18 cellular contexts compared by ENCODE assay signal in genomic region chr17:56289321-56289720, GRCh38.
"Had no signal": no experiment of that assay in that cellular context is flagged by ENCODE, and none has a peak within 500 bp of the region (broad histone marks: within the 10 kb centered on the region; RNA-seq: fewer than 3 reads in every experiment).

No MANE protein-coding gene starts in this region.

- H3K27ac Mint-ChIP-seq: activated B cell treated with CpG ODN at 0.5 μM for 24 hours; activated CD8-positive, alpha-beta T cell treated with anti-CD3 and anti-CD28 coated beads for 36 hours; memory B cell had no signal

- H3K4me3 ChIP-seq: cardiac muscle cell, left lung, upper lobe of right lung had no signal

- H3K36me3 Mint-ChIP-seq: memory B cell, natural killer cell had no signal

- H3K36me3 ChIP-seq: cardiac muscle cell, left lung, thoracic aorta, upper lobe of right lung had no signal

- H3K9me3 Mint-ChIP-seq: activated B cell treated with CpG ODN at 0.5 μM for 24 hours; activated CD8-positive, alpha-beta T cell treated with anti-CD3 and anti-CD28 coated beads for 36 hours; activated T-cell treated with anti-CD3 and anti-CD28 coated beads, Interleukin-2, amount 50 U/mL, for 4 hours; natural killer cell; T-helper 2 cell treated with Interferon-gamma antibody and Interleukin-4, amounts not matched to agents 5 μg/mL and 100 μg/mL, for 36 hours had no signal

- H3K27me3 Mint-ChIP-seq: activated B cell treated with CpG ODN at 0.5 μM for 24 hours; activated CD8-positive, alpha-beta T cell treated with anti-CD3 and anti-CD28 coated beads for 36 hours; stimulated activated naive CD8-positive, alpha-beta T cell treated with anti-CD3 and anti-CD28 coated beads, Interleukin-15, amount 100 ng/mL, for 72 hours had no signal

- H3K4me3 Mint-ChIP-seq: activated B cell treated with CpG ODN at 0.5 μM for 24 hours; activated CD8-positive, alpha-beta T cell treated with anti-CD3 and anti-CD28 coated beads for 36 hours; natural killer cell had no signal

- ATAC-seq: activated CD8-positive, alpha-beta T cell treated with anti-CD3 and anti-CD28 coated beads for 36 hours; activated T-cell treated with anti-CD3 and anti-CD28 coated beads, Interleukin-2, amount 50 U/mL, for 4 hours; natural killer cell; stimulated activated naive CD8-positive, alpha-beta T cell treated with anti-CD3 and anti-CD28 coated beads, Interleukin-15, amount 100 ng/mL, for 72 hours; upper lobe of right lung had no signal

- H3K27me3 ChIP-seq: cardiac muscle cell, left lung, upper lobe of right lung had no signal

- H3K27ac ChIP-seq: cardiac muscle cell, left lung, thoracic aorta, upper lobe of right lung had no signal

- DNase-seq: activated B cell treated with CpG ODN at 0.5 μM for 24 hours; activated CD4-positive, alpha-beta T cell treated with anti-CD3 and anti-CD28 coated beads for 48 hours; activated CD8-positive, alpha-beta T cell treated with anti-CD3 and anti-CD28 coated beads for 36 hours; activated effector memory CD4-positive, alpha-beta T cell treated with Interleukin-2 at 50 U/mL for 16 hours; activated naive CD4-positive, alpha-beta T cell treated with anti-CD3 and anti-CD28 coated beads, Interleukin-2, amount 50 U/mL, for 16 hours; activated T-cell treated with anti-CD3 and anti-CD28 coated beads, Interleukin-2, amount 50 U/mL, for 4 hours; erythroblast; hypothalamus; kidney; left lung; natural killer cell; stimulated activated CD4-positive, alpha-beta T cell treated with anti-CD3 and anti-CD28 coated beads, Interleukin-1b, Interleukin-23, amount 100 ng/mL, for 48 hours; stimulated activated naive CD8-positive, alpha-beta T cell treated with anti-CD3 and anti-CD28 coated beads, Interleukin-15, amount 100 ng/mL, for 72 hours; upper lobe of right lung had no signal

- H3K9me3 ChIP-seq: left lung, thoracic aorta, upper lobe of right lung had no signal
